In the genomic region with DNA sequence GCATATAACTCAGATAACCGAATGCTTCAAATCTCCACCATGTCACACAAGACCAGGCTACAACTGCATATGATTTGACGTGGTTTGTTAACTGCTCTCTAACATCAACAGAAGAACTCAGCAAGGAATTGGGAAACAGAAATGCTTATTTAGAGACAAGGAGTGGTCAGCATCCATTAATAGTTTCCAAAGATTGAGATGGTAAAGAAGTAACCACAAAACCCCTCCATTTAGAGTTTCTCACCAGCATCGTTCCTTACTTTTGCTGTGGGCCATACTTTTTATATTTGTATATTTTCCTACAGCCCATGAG, we compare ENCODE assay signal across 12 cellular contexts. TPM values are rescaled to one million over a fixed set of nuclear protein-coding genes. Genes with fewer than 3 reads are reported as not detected.
DNase-seq lines count a peak whose midpoint lies in the region; ATAC-seq, FAIRE-seq and TF ChIP-seq lines count a peak whose summit lies in the region.
"Had no signal": no experiment of that assay in that cellular context is flagged by ENCODE, and none has a peak within 500 bp of the region (broad histone marks: within the 10 kb centered on the region; RNA-seq: fewer than 3 reads in every experiment).

No MANE protein-coding gene starts in this region.

- no peak for FAIRE-seq in endothelial cell of umbilical vein (lab: Jason Lieb, UNC)

- peak overlapping the region; percentile 43 for H3K4me2 ChIP-seq in endothelial cell of umbilical vein (ENCODE audit: insufficient read depth, low read length)

- CTCF ChIA-PET in endothelial cell of umbilical vein (lab: Charles Lee) = interaction anchor here (1.4 to 4.6 kb wide), 8 partner anchors 17 to 94 kb away, joined by 3 to 23 read pairs (median 14); partner anchors contain the start of gene DPYSL3

- POLR2A ChIA-PET in endothelial cell of umbilical vein (lab: Charles Lee) = interaction anchor here (0.6 kb wide), 1 partner anchor 1368 kb away, joined by 4 read pairs; no protein-coding TSS in a partner anchor

- H3K79me2 ChIP-seq in endothelial cell of umbilical vein (ENCODE audit: control insufficient read depth, insufficient read depth, low read length) = peaks cover 43% of the 10 kb centered on the region

- TSS peak; percentile 68 for BruUV-seq in endothelial cell of umbilical vein (replicated peaks; lab: Mats Ljungman, UMichigan)

- H3K4me1 Mint-ChIP-seq in nephron progenitor cell = peaks cover 51% of the 10 kb centered on the region
- H3K4me1 Mint-ChIP-seq in T-helper 17 cell = no peaks in the 10 kb centered on the region
- H3K4me1 Mint-ChIP-seq: activated CD4-positive, alpha-beta memory T cell treated with anti-CD3 and anti-CD28 coated beads, Interleukin-2, amount 10 ng/mL, durations not matched to agents 7 days and 5 days; memory B cell; T-cell had no signal

- dilution Hi-C loops in endothelial cell of umbilical vein (cut with MboI; ENCODE audit: extremely low pct_ligation_motif_present, low sequenced_read_pairs) = no loop called here

- TF ChIP-seq POLR2A in endothelial cell of umbilical vein (IDR thresholded peaks at IDR 0.05; ENCODE audit: low read depth, low read length) = no peak

- no peaks in the 10 kb centered on the region for H4K20me1 ChIP-seq in endothelial cell of umbilical vein (replicated peaks; ENCODE audit: control insufficient read depth, extremely low read depth, insufficient read depth, low read length)

- H3K9ac ChIP-seq in endothelial cell of umbilical vein (replicated peaks; ENCODE audit: extremely low read depth, insufficient read depth, low read length) = peak overlapping the region; percentile 96

- no peak for ATAC-seq in left ventricle myocardium superior
- ATAC-seq in T-helper 17 cell = no peak
- ATAC-seq: T-cell had no signal

- DNase-seq in left ventricle myocardium inferior (no peak), left ventricle myocardium superior (no peak), endothelial cell of umbilical vein (ENCODE audit: low read depth, low spot score) (no peak), nephron progenitor cell (no peak), 8988T (no peak), SHP77 (lab: John Stamatoyannopoulos, UW) (no peak), T-helper 17 cell (no peak)
- DNase-seq: activated CD4-positive, alpha-beta memory T cell treated with anti-CD3 and anti-CD28 coated beads, Interleukin-2, amount 10 ng/mL, durations not matched to agents 7 days and 5 days; activated gamma-delta T cell treated with Interleukin-2 at 50 U/mL for 16 hours; T-cell had no signal

- H3K27me3 Mint-ChIP-seq in nephron progenitor cell (ENCODE audit: low read depth, poor library complexity) (no peaks in the 10 kb centered on the region), T-helper 17 cell (peaks cover 22% of the 10 kb centered on the region)
- H3K27me3 Mint-ChIP-seq: activated CD4-positive, alpha-beta memory T cell treated with anti-CD3 and anti-CD28 coated beads, Interleukin-2, amount 10 ng/mL, durations not matched to agents 7 days and 5 days; memory B cell had no signal

- H3K4me3 Mint-ChIP-seq in nephron progenitor cell (no peak overlapping the region), T-helper 17 cell (no peak overlapping the region)
- H3K4me3 Mint-ChIP-seq: activated CD4-positive, alpha-beta memory T cell treated with anti-CD3 and anti-CD28 coated beads, Interleukin-2, amount 10 ng/mL, durations not matched to agents 7 days and 5 days; memory B cell; T-cell had no signal

- H3K27me3 ChIP-seq in left ventricle myocardium inferior (ENCODE audit: low read depth) = no peaks in the 10 kb centered on the region
- no peaks in the 10 kb centered on the region for H3K27me3 ChIP-seq in endothelial cell of umbilical vein (ENCODE audit: control insufficient read depth in 2 of 2, insufficient read depth in 2 of 2, low read length in 2 of 2)

- no peaks in the 10 kb centered on the region for H3K9me1 ChIP-seq in endothelial cell of umbilical vein (replicated peaks; ENCODE audit: control insufficient read depth, extremely low read depth, insufficient read depth, low read length)

- H3K27ac ChIP-seq in left ventricle myocardium inferior (replicated peaks) (peak overlapping the region; percentile 78), endothelial cell of umbilical vein (ENCODE audit: insufficient read depth, low read depth, low read length) (peak overlapping the region; percentile 98), urinary bladder (ENCODE audit: low read depth) (peak overlapping the region; percentile 67)

- no peak for TF ChIP-seq CTCF in left ventricle myocardium inferior (IDR thresholded peaks at IDR 0.05; ENCODE audit: borderline replicate concordance)
- no peak for TF ChIP-seq CTCF in endothelial cell of umbilical vein (IDR thresholded peaks at IDR 0.05; ENCODE audit: extremely low read depth in 1 of 2, insufficient read depth in 1 of 2, low read depth in 1 of 2, low read length in 2 of 2)
- no peak for TF ChIP-seq CTCF in nephron progenitor cell (IDR thresholded peaks at IDR 0.05)

- 28% methylated on average over 3 of the region's 3 CpGs for WGBS in urinary bladder

- intact Hi-C loops in left ventricle myocardium inferior (cut with micrococcal nuclease) = no loop called here
- intact Hi-C loops in left ventricle myocardium superior (cut with micrococcal nuclease) = no loop called here
- intact Hi-C loops in endothelial cell of umbilical vein (cut with micrococcal nuclease) = loop anchor here (1.0 to 10.0 kb wide), 9 partner anchors 20 to 900 kb away; partner anchors contain the start of gene FBXO38

- H3K36me3 Mint-ChIP-seq in nephron progenitor cell (ENCODE audit: low read depth) (no peaks in the 10 kb centered on the region), T-helper 17 cell (ENCODE audit: low read depth) (no peaks in the 10 kb centered on the region)
- H3K36me3 Mint-ChIP-seq: memory B cell, T-cell had no signal

- no peaks in the 10 kb centered on the region for H3K9me3 ChIP-seq in left ventricle myocardium inferior (replicated peaks)
- no peaks in the 10 kb centered on the region for H3K9me3 ChIP-seq in endothelial cell of umbilical vein (replicated peaks; ENCODE audit: control insufficient read depth, insufficient read depth, low read length)
- H3K9me3 ChIP-seq in T-helper 17 cell (ENCODE audit: control insufficient read depth, low read length, poor library complexity, severe bottlenecking) = no peaks in the 10 kb centered on the region

- H3K27ac Mint-ChIP-seq in nephron progenitor cell = peak overlapping the region; percentile 88
- H3K27ac Mint-ChIP-seq in T-helper 17 cell = no peak overlapping the region
- H3K27ac Mint-ChIP-seq: activated CD4-positive, alpha-beta memory T cell treated with anti-CD3 and anti-CD28 coated beads, Interleukin-2, amount 10 ng/mL, durations not matched to agents 7 days and 5 days; memory B cell; T-cell had no signal

- no peaks in the 10 kb centered on the region for H3K9me3 Mint-ChIP-seq in nephron progenitor cell
- H3K9me3 Mint-ChIP-seq: activated CD4-positive, alpha-beta memory T cell treated with anti-CD3 and anti-CD28 coated beads, Interleukin-2, amount 10 ng/mL, durations not matched to agents 7 days and 5 days had no signal

- H3K4me3 ChIP-seq in left ventricle myocardium inferior (no peak overlapping the region), endothelial cell of umbilical vein (replicated peaks in 1 of 3; ENCODE audit: insufficient read depth in 1 of 3, low read depth in 1 of 3, low read length in 3 of 3) (no peak overlapping the region), urinary bladder (ENCODE audit: low read depth, low read length) (no peak overlapping the region)

- peaks cover 59% of the 10 kb centered on the region for H3K4me1 ChIP-seq in left ventricle myocardium inferior
- peaks cover 78% of the 10 kb centered on the region for H3K4me1 ChIP-seq in endothelial cell of umbilical vein (ENCODE audit: control insufficient read depth, extremely low read depth, insufficient read depth, low read length)
- H3K4me1 ChIP-seq in urinary bladder (ENCODE audit: insufficient read depth) = peaks cover 3% of the 10 kb centered on the region

- no peak overlapping the region for H2AFZ ChIP-seq in endothelial cell of umbilical vein (ENCODE audit: low read depth, low read length)

- H3K36me3 ChIP-seq in left ventricle myocardium inferior (no peaks in the 10 kb centered on the region), endothelial cell of umbilical vein (ENCODE audit: control insufficient read depth in 2 of 2, extremely low read depth in 1 of 2, insufficient read depth in 2 of 2, low read length in 2 of 2) (no peaks in the 10 kb centered on the region), urinary bladder (ENCODE audit: insufficient read depth) (no peaks in the 10 kb centered on the region)

TF ChIP-seq in endothelial cell of umbilical vein, 7 proteins besides CTCF, POLR2A, EP300 and RAD21:
- TF ChIP-seq POLR2AphosphoS5 (IDR thresholded peaks at IDR 0.05; ENCODE audit: insufficient read depth, low read depth, low read length) = no peak
- no peak for TF ChIP-seq EZH2 (IDR thresholded peaks at IDR 0.05; ENCODE audit: borderline replicate concordance, low read depth, low read length, severe bottlenecking)
- TF ChIP-seq, protein P1, sequence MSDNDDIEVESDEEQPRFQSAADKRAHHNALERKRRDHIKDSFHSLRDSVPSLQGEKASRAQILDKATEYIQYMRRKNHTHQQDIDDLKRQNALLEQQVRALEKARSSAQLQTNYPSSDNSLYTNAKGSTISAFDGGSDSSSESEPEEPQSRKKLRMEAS (IDR thresholded peaks at IDR 0.05; ENCODE audit: insufficient read depth, insufficient read length) = no peak
- TF ChIP-seq FOS (IDR thresholded peaks at IDR 0.05; ENCODE audit: borderline replicate concordance, insufficient read depth, low read length) = no peak
- TF ChIP-seq JUN (IDR thresholded peaks at IDR 0.05; ENCODE audit: borderline replicate concordance, insufficient read depth, insufficient read length, low read depth) = no peak
- TF ChIP-seq GATA2 (IDR thresholded peaks at IDR 0.05; ENCODE audit: insufficient read depth, insufficient read length, low read depth, low read length) = no peak
- TF ChIP-seq MYC (IDR thresholded peaks at IDR 0.05; ENCODE audit: low read depth, low read length) = no peak

RNA-seq across cellular contexts. Expression of gene DPYSL3, which starts 25.2 kb away (rescaled TPM):
- 20.7 TPM for total RNA-seq in left ventricle myocardium inferior
- total RNA-seq in left ventricle myocardium superior = 19.5 TPM
- total RNA-seq in endothelial cell of umbilical vein = 142 and 146 TPM in 2 replicates
- 80.3 and 81.6 TPM in 2 replicates for polyA plus RNA-seq in endothelial cell of umbilical vein
- 88.1 and 93.4 TPM in 2 replicates for polyA plus RNA-seq in endothelial cell of umbilical vein (2011; cell fraction: cytosol; rRNA removed)
- polyA plus RNA-seq in endothelial cell of umbilical vein (2011; cell fraction: nucleus; rRNA removed) = 165 and 213 TPM in 2 replicates
- 70.9 and 78.2 TPM in 2 replicates for polyA plus RNA-seq in endothelial cell of umbilical vein (2012)
- polyA minus RNA-seq in endothelial cell of umbilical vein = 154 and 180 TPM in 2 replicates
- polyA minus RNA-seq in endothelial cell of umbilical vein (2011; cell fraction: cytosol; rRNA and poly(A)+ RNA removed) = not detected
- polyA minus RNA-seq in endothelial cell of umbilical vein (2011; cell fraction: nucleus; rRNA and poly(A)+ RNA removed) = 111 and 158 TPM in 2 replicates
- total RNA-seq in urinary bladder = 254 TPM
- polyA plus RNA-seq in urinary bladder = 287 TPM
- total RNA-seq in T-helper 17 cell = not detected
- total RNA-seq: activated CD4-positive, alpha-beta memory T cell treated with anti-CD3 and anti-CD28 coated beads, Interleukin-2, amount 10 ng/mL, durations not matched to agents 7 days and 5 days had no signal

Comparison
In these comparisons a context has a peak if more than half of its experiments do, and no peak if none do; other contexts are left out.
1. RNA of gene DPYSL3, which starts 25.2 kb away (total RNA-seq): 254 TPM in urinary bladder (single experiment), 142 to 146 TPM in endothelial cell of umbilical vein, 20.7 TPM in left ventricle myocardium inferior (single experiment) and 19.5 TPM in left ventricle myocardium superior (single experiment); not detected in T-helper 17 cell; every median in the first group is over 10 times any median in the second.
2. Peak in every context shown above with its lines, with median percentiles within 50 percentile points of each other: H3K27ac ChIP-seq.